Comparison of ENCODE assay signal across 1 cellular context in the genomic region with DNA sequence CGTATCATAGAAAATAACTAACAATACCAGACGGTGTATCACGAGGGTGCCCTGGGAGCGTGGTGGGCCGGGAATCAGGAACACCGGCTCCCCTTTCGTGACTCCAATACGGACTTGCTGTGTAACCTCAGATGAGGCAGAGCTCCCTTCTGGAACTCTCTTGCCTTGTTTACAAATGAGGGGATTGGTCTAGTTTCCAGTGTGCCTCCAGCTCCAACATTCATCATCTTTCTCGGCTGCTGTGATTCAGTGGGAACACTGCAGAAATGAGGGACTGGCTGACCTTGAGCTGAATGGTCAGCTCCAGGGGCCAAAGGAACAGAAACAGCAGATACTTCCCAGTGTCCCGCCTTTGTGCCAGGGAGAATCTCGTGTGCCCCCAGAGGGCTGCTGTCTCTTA.
TF ChIP-seq lines count a peak whose summit lies in the region.

No MANE protein-coding gene starts in this region.

TF ChIP-seq in IMR-90, 13 proteins besides CTCF, POLR2A, EP300 and RAD21:
- TF ChIP-seq CEBPB (IDR thresholded peaks at IDR 0.05; ENCODE audit: low read depth, low read length) = no peak
- TF ChIP-seq RCOR1 (IDR thresholded peaks at IDR 0.05; ENCODE audit: insufficient replicate concordance, low read length) = peak; percentile 31
- no peak for TF ChIP-seq NFE2L2 (IDR thresholded peaks at IDR 0.05; ENCODE audit: low read depth, low read length)
- TF ChIP-seq FOS (IDR thresholded peaks at IDR 0.05; ENCODE audit: low read depth, low read length) = peak; percentile 86
